Comparison of ENCODE assay signal across 28 cellular contexts in the genomic region with DNA sequence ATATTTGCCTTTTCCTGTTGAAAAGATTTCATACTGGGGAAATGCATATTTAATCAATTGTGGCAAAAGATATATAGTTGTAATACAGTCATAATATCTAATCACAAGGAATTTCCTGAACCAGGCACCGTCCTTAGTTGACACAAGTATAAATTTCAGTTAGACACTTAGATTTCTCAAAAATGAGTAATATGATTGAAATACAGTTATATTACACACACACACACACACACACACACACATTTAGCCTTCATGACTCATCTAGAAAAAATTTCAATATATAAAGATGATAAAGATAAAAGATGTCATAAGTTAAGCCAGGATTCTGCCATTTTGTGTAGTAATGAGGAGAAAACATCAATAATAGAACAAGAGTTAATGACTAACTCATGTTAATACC.
A peak's percentile ranks its signal among the peaks of the same experiment; 100 is the strongest.
DNase-seq lines count a peak whose midpoint lies in the region; ATAC-seq and TF ChIP-seq lines count a peak whose summit lies in the region.
"Had no signal": no experiment of that assay in that cellular context is flagged by ENCODE, and none has a peak within 500 bp of the region (broad histone marks: within the 10 kb centered on the region; RNA-seq: fewer than 3 reads in every experiment).

No MANE protein-coding gene starts in this region.

- H3K36me3 ChIP-seq in adipocyte (ENCODE audit: control insufficient read depth, insufficient read depth, low read length, severe bottlenecking), result no peaks in the 10 kb centered on the region
- H3K36me3 ChIP-seq: colonic mucosa, neutrophil, prostate gland had no signal

- peaks cover 11% of the 10 kb centered on the region for H3K4me1 ChIP-seq in adipocyte (ENCODE audit: control insufficient read depth, insufficient read depth, low read length)
- H3K4me1 ChIP-seq: colonic mucosa, prostate gland had no signal

- no peaks in the 10 kb centered on the region for H3K27me3 ChIP-seq in adipocyte (replicated peaks; ENCODE audit: control insufficient read depth, insufficient read depth, low read length)
- H3K27me3 ChIP-seq: colonic mucosa, neutrophil had no signal

- no peak for ATAC-seq in HG02588 (IDR thresholded peaks at IDR 0.05; ENCODE audit: unreplicated experiment)
- ATAC-seq: activated naive CD8-positive, alpha-beta T cell treated with anti-CD3 and anti-CD28 coated beads, Interleukin-2, amount 50 U/mL, for 24 hours; effector memory CD8-positive, alpha-beta T cell; esophagus mucosa; sciatic nerve had no signal

- no peak for TF ChIP-seq CTCF in fibroblast of mammary gland (conservative IDR thresholded peaks at IDR 0.05; ENCODE audit: control insufficient read depth, insufficient read depth, low read depth, low read length)

- no peaks in the 10 kb centered on the region for H3K9me3 ChIP-seq in adipocyte (ENCODE audit: control insufficient read depth, low read length)
- H3K9me3 ChIP-seq: colonic mucosa, neutrophil, prostate gland had no signal

- H3K4me3 ChIP-seq in adipocyte (ENCODE audit: low read length) (no peak overlapping the region), fibroblast of mammary gland (ENCODE audit: control insufficient read depth, low read depth, low read length) (no peak overlapping the region)
- H3K4me3 ChIP-seq: colonic mucosa, prostate gland had no signal

- no peak overlapping the region for H3K9ac ChIP-seq in adipocyte (ENCODE audit: low read length)

- peak; percentile 48 for DNase-seq in DMS53 (lab: John Stamatoyannopoulos, UW)
- no peak for DNase-seq in DMS53 treated with DMSO at 0.1 percent for 48 hours (lab: John Stamatoyannopoulos, UW; ENCODE audit: unreplicated experiment)
- peak; percentile 33 for DNase-seq in adipocyte (ENCODE audit: low read depth)
- DNase-seq in fibroblast of mammary gland (ENCODE audit: low read depth), result peak; percentile 32
- DNase-seq in inferior parietal cortex (ENCODE audit: extremely low spot score), result no peak
- no peak for DNase-seq in activated CD4-positive, alpha-beta T cell treated with anti-CD3 and anti-CD28 coated beads for 1 hour
- DNase-seq in activated CD4-positive, alpha-beta T cell treated with anti-CD3 and anti-CD28 coated beads for 48 hours, result no peak
- DNase-seq: activated CD4-positive, alpha-beta T cell treated with anti-CD3 and anti-CD28 coated beads, Interleukin-2, amount 10 ng/mL, durations not matched to agents 24 days and 14 days; activated gamma-delta T cell treated with Interleukin-2 at 50 U/mL for 16 hours; activated naive CD8-positive, alpha-beta T cell treated with anti-CD3 and anti-CD28 coated beads, Interleukin-2, amount 50 U/mL, for 24 hours; activated T-cell treated with anti-CD3 and anti-CD28 coated beads, Interleukin-2, amount 50 U/mL, for 24 hours; CD4-positive, alpha-beta T cell; colonic mucosa; effector memory CD8-positive, alpha-beta T cell; GOT3; islet precursor cell; naive B cell; NCI-H1092; NCI-H1694 treated with DMSO at 0.1 percent for 48 hours; NCI-H2171; NCI-H526 treated with DMSO at 0.1 percent for 48 hours; stimulated activated CD4-positive, alpha-beta T cell treated with anti-CD3 and anti-CD28 coated beads, Interleukin-15, amount 100 ng/mL, for 24 hours; stimulated activated naive CD4-positive, alpha-beta T cell had no signal

Comparison
In these comparisons a context has a peak if more than half of its experiments do, and no peak if none do; other contexts are left out.
1. DNase-seq: peak in DMS53 (single experiment), adipocyte (single experiment) and fibroblast of mammary gland (single experiment); none in DMS53 treated with DMSO at 0.1 percent for 48 hours (single experiment), inferior parietal cortex (single experiment), activated CD4-positive, alpha-beta T cell treated with anti-CD3 and anti-CD28 coated beads for 1 hour (single experiment) and activated CD4-positive, alpha-beta T cell treated with anti-CD3 and anti-CD28 coated beads for 48 hours (single experiment).